ENCODE assay signal across 12 cellular contexts in the genomic region with DNA sequence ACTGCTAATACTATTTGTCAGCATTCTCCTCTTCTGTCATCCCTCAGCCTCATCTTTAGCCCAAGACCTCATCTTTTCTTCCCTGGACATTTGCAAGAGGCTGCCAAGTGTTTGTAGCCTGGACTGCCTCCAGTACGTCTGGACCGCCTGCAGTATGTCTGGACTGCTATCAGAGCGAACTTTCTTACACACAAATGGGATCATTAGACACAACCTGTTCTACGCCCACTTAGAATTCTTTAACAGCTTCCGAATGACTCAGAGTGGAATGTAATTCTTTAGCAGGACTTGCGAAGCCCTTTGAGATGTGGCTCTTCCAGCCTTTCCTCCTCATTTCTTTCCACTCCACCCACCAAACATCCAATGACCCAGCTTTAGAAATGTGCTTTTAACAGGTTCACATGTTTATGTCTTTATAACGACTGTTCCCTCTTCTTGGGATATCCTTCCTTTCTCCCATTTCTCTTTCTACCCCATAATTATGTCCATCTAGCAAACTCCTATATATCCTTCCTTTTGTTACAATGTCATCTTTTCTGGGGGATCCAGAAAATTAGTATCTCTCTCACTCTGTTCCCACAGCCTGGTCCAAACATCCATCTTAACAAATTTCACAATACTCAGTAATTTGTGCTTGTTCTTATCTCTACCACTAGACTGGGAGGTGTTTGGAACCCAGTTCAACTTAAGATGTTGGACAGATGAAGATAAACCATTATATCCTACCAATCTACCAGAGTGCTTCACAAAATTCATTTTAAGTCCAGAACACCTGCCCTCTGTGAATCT.
DNase-seq lines count a peak whose midpoint lies in the region; ATAC-seq and TF ChIP-seq lines count a peak whose summit lies in the region.
"Had no signal": no experiment of that assay in that cellular context is flagged by ENCODE, and none has a peak within 500 bp of the region (broad histone marks: within the 10 kb centered on the region; RNA-seq: fewer than 3 reads in every experiment).

No MANE protein-coding gene starts in this region.

- H3K27me3 ChIP-seq in lower lobe of right lung (ENCODE audit: low read depth) (no peaks in the 10 kb centered on the region), upper lobe of left lung (no peaks in the 10 kb centered on the region)

- no peak overlapping the region for H3K4me3 ChIP-seq in cardiac fibroblast (replicated peaks in 1 of 2; ENCODE audit: low read depth in 2 of 2, low read length in 2 of 2)
- no peak overlapping the region for H3K4me3 ChIP-seq in lower lobe of right lung
- H3K4me3 ChIP-seq in upper lobe of left lung: no peak overlapping the region

- intact Hi-C loops in activated CD4-positive, alpha-beta T cell treated with anti-CD3 and anti-CD28 coated beads, Interleukin-2, amount 10 ng/mL, durations not matched to agents 24 days and 14 days (cut with micrococcal nuclease): no loop called here
- intact Hi-C loops in lower lobe of right lung (cut with DNase I): no loop called here

- no peaks in the 10 kb centered on the region for H3K27me3 Mint-ChIP-seq in activated CD4-positive, alpha-beta T cell treated with anti-CD3 and anti-CD28 coated beads, Interleukin-2, amount 10 ng/mL, durations not matched to agents 24 days and 14 days
- H3K27me3 Mint-ChIP-seq: dendritic cell treated with granulocyte-macrophage colony-stimulating factor and Interleukin-4, amounts not matched to agents 40 ng/mL and 50 ng/mL, for 4 days had no signal

- WGBS in upper lobe of left lung, 2 donors: 71 to 74% methylated on average over 7 of the region's 7 CpGs

- H3K9me3 Mint-ChIP-seq in activated CD4-positive, alpha-beta T cell treated with anti-CD3 and anti-CD28 coated beads, Interleukin-2, amount 10 ng/mL, durations not matched to agents 24 days and 14 days: no peaks in the 10 kb centered on the region
- H3K9me3 Mint-ChIP-seq: dendritic cell treated with granulocyte-macrophage colony-stimulating factor and Interleukin-4, amounts not matched to agents 40 ng/mL and 50 ng/mL, for 4 days had no signal

- H3K36me3 Mint-ChIP-seq in activated CD4-positive, alpha-beta T cell treated with anti-CD3 and anti-CD28 coated beads, Interleukin-2, amount 10 ng/mL, durations not matched to agents 24 days and 14 days (ENCODE audit: low read depth): peaks cover 49% of the 10 kb centered on the region

- TF ChIP-seq POLR2A in upper lobe of left lung (IDR thresholded peaks at IDR 0.05): no peak

- no peak overlapping the region for H3K4me3 Mint-ChIP-seq in activated CD4-positive, alpha-beta T cell treated with anti-CD3 and anti-CD28 coated beads, Interleukin-2, amount 10 ng/mL, durations not matched to agents 24 days and 14 days
- H3K4me3 Mint-ChIP-seq: dendritic cell treated with granulocyte-macrophage colony-stimulating factor and Interleukin-4, amounts not matched to agents 40 ng/mL and 50 ng/mL, for 4 days had no signal

- peaks cover 5% of the 10 kb centered on the region for H3K4me1 Mint-ChIP-seq in activated CD4-positive, alpha-beta T cell treated with anti-CD3 and anti-CD28 coated beads, Interleukin-2, amount 10 ng/mL, durations not matched to agents 24 days and 14 days

- no peak overlapping the region for H3K27ac ChIP-seq in lower lobe of right lung
- peak overlapping the region in 1 of 4 donors; percentile 13 for H3K27ac ChIP-seq in upper lobe of left lung

- TF ChIP-seq CTCF in cardiac fibroblast (IDR thresholded peaks at IDR 0.05; ENCODE audit: low read depth, low read length) (no peak), lower lobe of right lung (IDR thresholded peaks at IDR 0.05) (no peak), upper lobe of left lung (IDR thresholded peaks at IDR 0.05) (no peak)

- H3K36me3 ChIP-seq in lower lobe of right lung: peaks cover 35% of the 10 kb centered on the region
- peaks cover 0 to 25% (median 6%) of the 10 kb centered on the region in 4 donors for H3K36me3 ChIP-seq in upper lobe of left lung

- no peaks in the 10 kb centered on the region for H3K4me1 ChIP-seq in lower lobe of right lung
- H3K4me1 ChIP-seq in upper lobe of left lung: no peaks in the 10 kb centered on the region

- DNase-seq in activated CD4-positive, alpha-beta T cell treated with anti-CD3 and anti-CD28 coated beads, Interleukin-2, amount 10 ng/mL, durations not matched to agents 24 days and 14 days: peak; percentile 47
- no peak for DNase-seq in activated CD4-positive, alpha-beta T cell treated with anti-CD3 and anti-CD28 coated beads for 4 hours
- DNase-seq in cardiac fibroblast (ENCODE audit: low read depth in 2 of 2): peak; percentile 88 to 94
- no peak for DNase-seq in lower lobe of right lung
- DNase-seq in upper lobe of left lung: no peak
- no peak for DNase-seq in inferior parietal cortex (ENCODE audit: extremely low spot score)
- DNase-seq in NCI-H2171 treated with DMSO at 0.1 percent for 48 hours (lab: John Stamatoyannopoulos, UW): no peak
- DNase-seq: activated CD4-positive, alpha-beta T cell treated with anti-CD3 and anti-CD28 coated beads, Interleukin-2, amount 50 U/mL, for 1 hour; NK-92 treated with Interleukin-12 subunit alpha and Interleukin-12 subunit beta, amount 100 ng/mL, for 24 hours; stimulated activated CD4-positive, alpha-beta T cell treated with anti-CD3 and anti-CD28 coated beads, Interleukin-2, amount 100 ng/mL, for 24 hours had no signal

- no peak overlapping the region for H3K27ac Mint-ChIP-seq in activated CD4-positive, alpha-beta T cell treated with anti-CD3 and anti-CD28 coated beads, Interleukin-2, amount 10 ng/mL, durations not matched to agents 24 days and 14 days
- H3K27ac Mint-ChIP-seq: dendritic cell treated with granulocyte-macrophage colony-stimulating factor and Interleukin-4, amounts not matched to agents 40 ng/mL and 50 ng/mL, for 4 days had no signal

- H3K9me3 ChIP-seq in lower lobe of right lung (no peaks in the 10 kb centered on the region), upper lobe of left lung (no peaks in the 10 kb centered on the region)

- peak; percentile 87 to 91 for ATAC-seq in lower lobe of right lung
- peak; percentile 72 to 97 for ATAC-seq in upper lobe of left lung (ENCODE audit: low FRiP score in 2 of 2)
- ATAC-seq in HG02840 (IDR thresholded peaks at IDR 0.05; ENCODE audit: low FRiP score, unreplicated experiment): no peak

- TF ChIP-seq EP300 in upper lobe of left lung (IDR thresholded peaks at IDR 0.05): no peak

Comparison
In these comparisons a context has a peak if more than half of its experiments do, and no peak if none do; other contexts are left out.
1. DNase-seq: peak in activated CD4-positive, alpha-beta T cell treated with anti-CD3 and anti-CD28 coated beads, Interleukin-2, amount 10 ng/mL, durations not matched to agents 24 days and 14 days (single experiment) and cardiac fibroblast (2 of 2); none in activated CD4-positive, alpha-beta T cell treated with anti-CD3 and anti-CD28 coated beads for 4 hours (0 of 2), lower lobe of right lung (single experiment), upper lobe of left lung (0 of 2), inferior parietal cortex (single experiment) and NCI-H2171 treated with DMSO at 0.1 percent for 48 hours (single experiment).